32 cellular contexts compared by ENCODE assay signal in the genomic region with DNA sequence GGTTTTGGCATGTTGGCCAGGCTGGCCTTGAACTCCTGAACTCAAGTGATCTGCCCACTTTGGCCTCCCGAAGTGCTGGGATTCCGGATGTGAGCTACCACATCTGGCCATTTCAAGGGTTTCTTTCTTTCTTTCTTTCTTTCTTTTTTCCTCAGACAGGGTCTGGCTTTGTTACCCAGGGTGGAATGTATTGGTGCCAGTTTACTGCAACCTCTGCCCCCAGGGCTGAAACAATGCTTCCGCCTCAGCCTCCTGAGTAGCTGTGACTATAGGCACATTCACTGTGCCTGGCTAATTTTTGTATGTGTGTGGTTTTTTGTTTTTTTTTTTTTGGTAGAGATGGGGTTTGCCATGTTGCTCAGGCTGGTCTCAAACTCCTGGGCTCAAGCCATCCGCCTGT.
"Had no signal": no experiment of that assay in that cellular context is flagged by ENCODE, and none has a peak within 500 bp of the region (broad histone marks: within the 10 kb centered on the region; RNA-seq: fewer than 3 reads in every experiment).

No MANE protein-coding gene starts in this region.

- ATAC-seq: activated CD4-positive, CD25-positive, alpha-beta regulatory T cell treated with anti-CD3 and anti-CD28 coated beads, Interleukin-2, amount 50 U/mL, for 24 hours; esophagus mucosa; heart left ventricle; naive thymus-derived CD8-positive, alpha-beta T cell; pancreas; psoas muscle; stimulated activated memory B cell treated with anti-CD40 and anti-IgM and Interleukin-4, amounts not matched to agents 10 μg/mL and 1 μg/mL and 100 μg/mL, for 72 hours; stimulated activated naive CD8-positive, alpha-beta T cell treated with anti-CD3 and anti-CD28 coated beads, Interleukin-15, amount 100 ng/mL, for 72 hours; T-helper 17 cell had no signal

- DNase-seq: activated CD4-positive, alpha-beta memory T cell treated with anti-CD3 and anti-CD28 coated beads, Interleukin-2, amount 10 ng/mL, durations not matched to agents 7 days and 5 days; activated CD4-positive, alpha-beta T cell treated with anti-CD3 and anti-CD28 coated beads for 48 hours; activated CD8-positive, alpha-beta memory T cell treated with anti-CD3 and anti-CD28 coated beads, Interleukin-2, amount 50 U/mL, for 48 hours; activated T-cell treated with anti-CD3 and anti-CD28 coated beads, Interleukin-2, amount 50 U/mL, for 24 hours; brain microvascular endothelial cell; cortex of kidney; foreskin fibroblast; heart left ventricle; hypothalamus; immature natural killer cell; kidney; naive thymus-derived CD8-positive, alpha-beta T cell; nucleus accumbens; pancreas; psoas muscle; stimulated activated CD4-positive, alpha-beta T cell treated with anti-CD3 and anti-CD28 coated beads, Interleukin-1b, Interleukin-23, amount 100 ng/mL, for 48 hours; stimulated activated CD4-positive, alpha-beta T cell treated with anti-CD3 and anti-CD28 coated beads, Interleukin-4, amount 100 ng/mL, for 4 hours; stimulated activated CD8-positive, alpha-beta memory T cell treated with anti-CD3 and anti-CD28 coated beads, Interleukin-4, amount 100 ng/mL, for 48 hours; stimulated activated naive CD8-positive, alpha-beta T cell treated with anti-CD3 and anti-CD28 coated beads, Interleukin-15, amount 100 ng/mL, for 72 hours; substantia nigra; T-helper 17 cell; T1000; upper lobe of left lung; WERI-Rb-1 had no signal

- H3K9me3 ChIP-seq: ascending aorta, heart left ventricle, pancreas, psoas muscle, upper lobe of left lung, vagina had no signal

- H3K9me3 Mint-ChIP-seq: activated CD4-positive, alpha-beta memory T cell treated with anti-CD3 and anti-CD28 coated beads, Interleukin-2, amount 10 ng/mL, durations not matched to agents 7 days and 5 days; activated T-cell treated with anti-CD3 and anti-CD28 coated beads, Interleukin-2, amount 50 U/mL, for 24 hours; activated T-helper 2 cell treated with anti-CD3 and anti-CD28 coated beads, Interferon-gamma antibody, Interleukin-2, Interleukin-4, amounts not matched to agents 10 μg/mL and 5 μg/mL and 100 μg/mL, durations not matched to agents 14 hours and 24 hours and 36 hours; immature natural killer cell; naive thymus-derived CD8-positive, alpha-beta T cell; stimulated activated memory B cell treated with anti-CD40 and anti-IgM and Interleukin-4, amounts not matched to agents 10 μg/mL and 1 μg/mL and 100 μg/mL, for 72 hours; stimulated activated naive CD8-positive, alpha-beta T cell treated with anti-CD3 and anti-CD28 coated beads, Interleukin-15, amount 100 ng/mL, for 72 hours had no signal

- H3K36me3 ChIP-seq: ascending aorta, brain microvascular endothelial cell, heart left ventricle, pancreas, upper lobe of left lung, vagina, WERI-Rb-1 had no signal

- H3K4me3 Mint-ChIP-seq: activated CD4-positive, alpha-beta memory T cell treated with anti-CD3 and anti-CD28 coated beads, Interleukin-2, amount 10 ng/mL, durations not matched to agents 7 days and 5 days; activated naive CD8-positive, alpha-beta T cell; activated T-cell treated with anti-CD3 and anti-CD28 coated beads, Interleukin-2, amount 50 U/mL, for 24 hours; stimulated activated memory B cell treated with anti-CD40 and anti-IgM and Interleukin-4, amounts not matched to agents 10 μg/mL and 1 μg/mL and 100 μg/mL, for 72 hours; stimulated activated naive CD8-positive, alpha-beta T cell treated with anti-CD3 and anti-CD28 coated beads, Interleukin-15, amount 100 ng/mL, for 72 hours; T-helper 17 cell had no signal

- H3K27me3 Mint-ChIP-seq: activated CD4-positive, alpha-beta memory T cell treated with anti-CD3 and anti-CD28 coated beads, Interleukin-2, amount 10 ng/mL, durations not matched to agents 7 days and 5 days; activated naive CD8-positive, alpha-beta T cell; activated T-cell treated with anti-CD3 and anti-CD28 coated beads, Interleukin-2, amount 50 U/mL, for 24 hours; naive thymus-derived CD8-positive, alpha-beta T cell; stimulated activated memory B cell treated with anti-CD40 and anti-IgM and Interleukin-4, amounts not matched to agents 10 μg/mL and 1 μg/mL and 100 μg/mL, for 72 hours; stimulated activated naive CD8-positive, alpha-beta T cell treated with anti-CD3 and anti-CD28 coated beads, Interleukin-15, amount 100 ng/mL, for 72 hours; T-helper 17 cell had no signal

- H3K36me3 Mint-ChIP-seq: immature natural killer cell; naive thymus-derived CD8-positive, alpha-beta T cell; stimulated activated memory B cell treated with anti-CD40 and anti-IgM and Interleukin-4, amounts not matched to agents 10 μg/mL and 1 μg/mL and 100 μg/mL, for 72 hours had no signal

- H3K27ac Mint-ChIP-seq: activated CD4-positive, alpha-beta memory T cell treated with anti-CD3 and anti-CD28 coated beads, Interleukin-2, amount 10 ng/mL, durations not matched to agents 7 days and 5 days; activated naive CD8-positive, alpha-beta T cell; activated T-cell treated with anti-CD3 and anti-CD28 coated beads, Interleukin-2, amount 50 U/mL, for 24 hours; activated T-helper 2 cell treated with anti-CD3 and anti-CD28 coated beads, Interferon-gamma antibody, Interleukin-2, Interleukin-4, amounts not matched to agents 10 μg/mL and 5 μg/mL and 100 μg/mL, durations not matched to agents 14 hours and 24 hours and 36 hours; stimulated activated memory B cell treated with anti-CD40 and anti-IgM and Interleukin-4, amounts not matched to agents 10 μg/mL and 1 μg/mL and 100 μg/mL, for 72 hours; stimulated activated naive CD8-positive, alpha-beta T cell treated with anti-CD3 and anti-CD28 coated beads, Interleukin-15, amount 100 ng/mL, for 72 hours; T-helper 17 cell had no signal

- H3K27me3 ChIP-seq: ascending aorta, brain microvascular endothelial cell, heart left ventricle, pancreas, upper lobe of left lung, vagina had no signal

- H3K27ac ChIP-seq: ascending aorta, brain microvascular endothelial cell, heart left ventricle, pancreas, psoas muscle, upper lobe of left lung, vagina, WERI-Rb-1 had no signal

- H3K4me3 ChIP-seq: ascending aorta, heart left ventricle, pancreas, psoas muscle, smooth muscle cell, upper lobe of left lung, vagina had no signal
